In genomic region chr10:103829838-103830465, GRCh38 we compare ENCODE assay signal across 11 cellular contexts.
"Had no signal": no experiment of that assay in that cellular context is flagged by ENCODE, and none has a peak within 500 bp of the region (broad histone marks: within the 10 kb centered on the region; RNA-seq: fewer than 3 reads in every experiment).

No MANE protein-coding gene starts in this region.

- H3K27ac Mint-ChIP-seq: activated CD4-positive, alpha-beta memory T cell treated with anti-CD3 and anti-CD28 coated beads for 36 hours; activated naive CD8-positive, alpha-beta T cell treated with anti-CD3 and anti-CD28 coated beads for 36 hours; stimulated activated effector memory CD8-positive, alpha-beta T cell treated with anti-CD3 and anti-CD28 coated beads, Interleukin-12 subunit alpha, Interleukin-12 subunit beta, amount 100 ng/mL, for 72 hours had no signal

- H3K27ac ChIP-seq: ascending aorta, gastrocnemius medialis, parathyroid adenoma, thyroid gland had no signal

- ATAC-seq: gastrocnemius medialis; stimulated activated effector memory CD8-positive, alpha-beta T cell treated with anti-CD3 and anti-CD28 coated beads, Interleukin-12 subunit alpha, Interleukin-12 subunit beta, amount 100 ng/mL, for 72 hours had no signal

- H3K27me3 ChIP-seq: ascending aorta, gastrocnemius medialis, thyroid gland had no signal

- H3K9me3 ChIP-seq: ascending aorta, gastrocnemius medialis, thyroid gland had no signal

- H3K4me3 Mint-ChIP-seq: activated CD4-positive, alpha-beta memory T cell treated with anti-CD3 and anti-CD28 coated beads for 36 hours; activated naive CD8-positive, alpha-beta T cell treated with anti-CD3 and anti-CD28 coated beads for 36 hours; stimulated activated effector memory CD8-positive, alpha-beta T cell treated with anti-CD3 and anti-CD28 coated beads, Interleukin-12 subunit alpha, Interleukin-12 subunit beta, amount 100 ng/mL, for 72 hours had no signal

- H3K36me3 ChIP-seq: ascending aorta, gastrocnemius medialis, thyroid gland had no signal

- H3K4me3 ChIP-seq: ascending aorta, gastrocnemius medialis, thyroid gland had no signal

- H3K4me1 Mint-ChIP-seq: activated naive CD8-positive, alpha-beta T cell treated with anti-CD3 and anti-CD28 coated beads for 36 hours; stimulated activated effector memory CD8-positive, alpha-beta T cell treated with anti-CD3 and anti-CD28 coated beads, Interleukin-12 subunit alpha, Interleukin-12 subunit beta, amount 100 ng/mL, for 72 hours had no signal

- H3K27me3 Mint-ChIP-seq: activated CD4-positive, alpha-beta memory T cell treated with anti-CD3 and anti-CD28 coated beads for 36 hours; activated naive CD8-positive, alpha-beta T cell treated with anti-CD3 and anti-CD28 coated beads for 36 hours had no signal

- DNase-seq: activated CD4-positive, alpha-beta memory T cell treated with anti-CD3 and anti-CD28 coated beads for 36 hours; activated CD4-positive, CD25-positive, alpha-beta regulatory T cell treated with anti-CD3 and anti-CD28 coated beads, Interleukin-2, amount 50 U/mL, for 72 hours; activated gamma-delta T cell treated with Interleukin-2 at 50 U/mL for 16 hours; activated naive CD8-positive, alpha-beta T cell treated with anti-CD3 and anti-CD28 coated beads for 36 hours; activated T-cell treated with anti-CD3 and anti-CD28 coated beads, Interleukin-2, amount 50 U/mL, for 48 hours; gastrocnemius medialis; small intestine; thyroid gland had no signal

- H3K9ac ChIP-seq: parathyroid adenoma had no signal

- H3K9me3 Mint-ChIP-seq: activated naive CD8-positive, alpha-beta T cell treated with anti-CD3 and anti-CD28 coated beads for 36 hours; stimulated activated effector memory CD8-positive, alpha-beta T cell treated with anti-CD3 and anti-CD28 coated beads, Interleukin-12 subunit alpha, Interleukin-12 subunit beta, amount 100 ng/mL, for 72 hours had no signal

- H3K36me3 Mint-ChIP-seq: activated CD4-positive, alpha-beta memory T cell treated with anti-CD3 and anti-CD28 coated beads for 36 hours; stimulated activated effector memory CD8-positive, alpha-beta T cell treated with anti-CD3 and anti-CD28 coated beads, Interleukin-12 subunit alpha, Interleukin-12 subunit beta, amount 100 ng/mL, for 72 hours had no signal

- H3K4me1 ChIP-seq: parathyroid adenoma had no signal
